9 cellular contexts compared by ENCODE assay signal in genomic region chr1:235011064-235011598, GRCh38.
DNase-seq lines count a peak whose midpoint lies in the region; ATAC-seq and TF ChIP-seq lines count a peak whose summit lies in the region.
"Had no signal": no experiment of that assay in that cellular context is flagged by ENCODE, and none has a peak within 500 bp of the region (broad histone marks: within the 10 kb centered on the region; RNA-seq: fewer than 3 reads in every experiment).

No MANE protein-coding gene starts in this region.

- no peak overlapping the region for H3K27ac ChIP-seq in DOHH2 (ENCODE audit: low read depth, low read length)
- peak overlapping the region; percentile 35 for H3K27ac ChIP-seq in SU-DHL-6 (ENCODE audit: low read depth, low read length)
- H3K27ac ChIP-seq: cardiac muscle cell had no signal

- peaks cover 23% of the 10 kb centered on the region for H3K36me3 Mint-ChIP-seq in activated naive CD8-positive, alpha-beta T cell treated with anti-CD3 and anti-CD28 coated beads, Interleukin-2, amount 50 U/mL, for 24 hours (ENCODE audit: low read depth)

- peak overlapping the region; percentile 34 for H3K4me3 ChIP-seq in DOHH2 (ENCODE audit: low read length)
- H3K4me3 ChIP-seq in SU-DHL-6 (ENCODE audit: insufficient read depth, low read length, poor library complexity, severe bottlenecking) = peak overlapping the region; percentile 8
- H3K4me3 ChIP-seq: cardiac muscle cell had no signal

- no peaks in the 10 kb centered on the region for H3K79me2 ChIP-seq in DOHH2 (ENCODE audit: control insufficient read depth, low read length)
- no peaks in the 10 kb centered on the region for H3K79me2 ChIP-seq in SU-DHL-6 (ENCODE audit: insufficient read depth, low read length)

- H3K4me1 Mint-ChIP-seq in activated naive CD8-positive, alpha-beta T cell treated with anti-CD3 and anti-CD28 coated beads, Interleukin-2, amount 50 U/mL, for 24 hours = peaks cover 97% of the 10 kb centered on the region

- peak overlapping the region; percentile 37 for H3K9ac ChIP-seq in SU-DHL-6 (ENCODE audit: low read length)

- TF ChIP-seq CTCF in DOHH2 (IDR thresholded peaks at IDR 0.05; ENCODE audit: low read depth, low read length, poor library complexity, severe bottlenecking) = no peak
- no peak for TF ChIP-seq CTCF in SU-DHL-6 (IDR thresholded peaks at IDR 0.05; ENCODE audit: insufficient read depth, low read length, poor library complexity, severe bottlenecking)

- peak overlapping the region; percentile 36 for H2AFZ ChIP-seq in SU-DHL-6 (ENCODE audit: low read depth, low read length, severe bottlenecking)

- peak; percentile 44 for ATAC-seq in activated naive CD8-positive, alpha-beta T cell treated with anti-CD3 and anti-CD28 coated beads, Interleukin-2, amount 50 U/mL, for 24 hours
- ATAC-seq in HG02870 (IDR thresholded peaks at IDR 0.05; ENCODE audit: unreplicated experiment) (no peak), HG02973 (IDR thresholded peaks at IDR 0.05; ENCODE audit: unreplicated experiment) (no peak), HG02981 (IDR thresholded peaks at IDR 0.05; ENCODE audit: unreplicated experiment) (no peak)

- peaks cover 15% of the 10 kb centered on the region for H3K9me3 Mint-ChIP-seq in activated naive CD8-positive, alpha-beta T cell treated with anti-CD3 and anti-CD28 coated beads, Interleukin-2, amount 50 U/mL, for 24 hours

- H3K4me2 ChIP-seq in DOHH2 (ENCODE audit: low read length) (peak overlapping the region; percentile 61), SU-DHL-6 (ENCODE audit: low read depth, low read length, poor library complexity, severe bottlenecking) (peak overlapping the region; percentile 51)

- H3K4me3 Mint-ChIP-seq in activated naive CD8-positive, alpha-beta T cell treated with anti-CD3 and anti-CD28 coated beads, Interleukin-2, amount 50 U/mL, for 24 hours = peak overlapping the region; percentile 63

- H3K9me3 ChIP-seq in DOHH2 (ENCODE audit: control insufficient read depth, insufficient read depth, low read length) (no peaks in the 10 kb centered on the region), SU-DHL-6 (ENCODE audit: insufficient read depth, low read length) (no peaks in the 10 kb centered on the region)

- no peaks in the 10 kb centered on the region for H3K9me2 ChIP-seq in DOHH2 (replicated peaks; ENCODE audit: control insufficient read depth, low read length)
- no peaks in the 10 kb centered on the region for H3K9me2 ChIP-seq in SU-DHL-6 (replicated peaks; ENCODE audit: insufficient read depth, low read length)

- no peaks in the 10 kb centered on the region for H3K36me3 ChIP-seq in DOHH2 (ENCODE audit: control insufficient read depth, low read length)
- H3K36me3 ChIP-seq in SU-DHL-6 (ENCODE audit: low read length) = no peaks in the 10 kb centered on the region
- H3K36me3 ChIP-seq: cardiac muscle cell had no signal

- peaks cover 23% of the 10 kb centered on the region for H3K4me1 ChIP-seq in DOHH2 (ENCODE audit: control insufficient read depth, low read length)

- H3F3A ChIP-seq in DOHH2 (ENCODE audit: control insufficient read depth, insufficient read depth) = no peaks in the 10 kb centered on the region
- no peaks in the 10 kb centered on the region for H3F3A ChIP-seq in SU-DHL-6 (ENCODE audit: insufficient read depth)

- DNase-seq in activated naive CD8-positive, alpha-beta T cell treated with anti-CD3 and anti-CD28 coated beads, Interleukin-2, amount 50 U/mL, for 24 hours = peak; percentile 82
- peak; percentile 62 to 69 for DNase-seq in stimulated activated CD4-positive, alpha-beta T cell treated with anti-CD3 and anti-CD28 coated beads, Interleukin-15, amount 100 ng/mL, for 48 hours (ENCODE audit: low read depth in 2 of 2)
- DNase-seq in SIG-M5 treated with dmso at 0.1 percent for 504 hours (lab: John Stamatoyannopoulos, UW; ENCODE audit: unreplicated experiment) = no peak

- peaks cover 4% of the 10 kb centered on the region for H3K27me3 Mint-ChIP-seq in activated naive CD8-positive, alpha-beta T cell treated with anti-CD3 and anti-CD28 coated beads, Interleukin-2, amount 50 U/mL, for 24 hours

- H4K20me1 ChIP-seq in DOHH2 (ENCODE audit: control insufficient read depth, insufficient read depth, low read depth, low read length) = no peaks in the 10 kb centered on the region
- H4K20me1 ChIP-seq in SU-DHL-6 (ENCODE audit: low read depth, low read length) = no peaks in the 10 kb centered on the region

- H3K27me3 ChIP-seq in DOHH2 (ENCODE audit: control insufficient read depth, low read length) = no peaks in the 10 kb centered on the region; the same call in 1 of the 2 replicates
- H3K27me3 ChIP-seq in SU-DHL-6 (ENCODE audit: low read length) = no peaks in the 10 kb centered on the region
- H3K27me3 ChIP-seq: cardiac muscle cell had no signal

- peak overlapping the region; percentile 91 for H3K27ac Mint-ChIP-seq in activated naive CD8-positive, alpha-beta T cell treated with anti-CD3 and anti-CD28 coated beads, Interleukin-2, amount 50 U/mL, for 24 hours
